ENCODE assay signal across 8 cellular contexts in the genomic region with DNA sequence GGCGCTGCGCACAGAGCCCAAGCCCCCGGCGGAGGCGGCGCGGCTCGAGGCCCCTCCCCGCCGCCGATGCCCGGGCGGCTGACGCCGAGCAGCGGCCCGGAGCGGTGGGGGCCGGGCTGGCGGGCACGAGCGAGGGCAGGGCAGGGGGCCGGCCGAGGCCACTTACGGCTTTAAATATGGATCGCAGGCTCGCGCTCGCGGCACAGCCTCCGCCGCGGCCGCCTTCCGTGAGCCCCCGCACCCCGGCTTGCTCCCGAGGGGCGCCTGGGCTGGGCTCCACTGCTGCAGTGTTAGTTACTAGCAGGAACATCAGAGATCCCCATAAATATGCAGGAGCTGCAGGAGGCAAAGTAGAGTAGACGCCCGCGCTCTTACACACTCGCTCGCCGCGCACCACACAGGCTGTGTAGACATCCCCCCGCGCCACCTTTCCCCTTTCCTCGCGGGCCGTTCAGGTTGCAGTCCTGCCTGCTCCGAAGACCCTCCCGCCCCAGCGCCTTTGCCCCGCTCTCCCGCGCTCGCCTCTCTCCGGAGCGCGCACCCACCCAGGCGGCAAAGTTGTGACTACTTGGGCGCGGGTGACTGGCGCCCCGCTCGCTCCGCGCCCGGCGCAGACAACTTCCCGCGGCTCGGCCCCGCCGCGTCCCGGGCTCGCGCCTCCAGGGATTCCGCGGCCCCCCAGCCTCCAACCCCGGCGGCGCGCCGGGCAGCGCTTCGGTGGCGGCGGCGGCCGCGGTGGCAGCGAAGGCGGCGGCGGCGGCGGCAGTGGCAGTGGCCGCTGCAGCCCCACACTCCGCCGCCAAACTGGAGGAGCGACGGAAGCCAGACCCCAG.
A peak's percentile ranks its signal among the peaks of the same experiment; 100 is the strongest.
DNase-seq lines count a peak whose midpoint lies in the region; ATAC-seq and TF ChIP-seq lines count a peak whose summit lies in the region.

No MANE protein-coding gene starts in this region.

- TF ChIP-seq POLR2A in uterus (IDR thresholded peaks at IDR 0.05): peak in 1 of 2 donors; percentile 18

- H3K9me3 ChIP-seq in uterus: no peaks in the 10 kb centered on the region

- peaks cover 0 to 4% of the 10 kb centered on the region in 2 donors for H3K27me3 ChIP-seq in uterus

- H3K4me3 Mint-ChIP-seq in Calu3 (ENCODE audit: low read depth, unreplicated experiment): peak overlapping the region; percentile 81
- peak overlapping the region; percentile 95 for H3K4me3 Mint-ChIP-seq in neural crest cell

- H3K4me1 ChIP-seq in uterus: no peaks in the 10 kb centered on the region

- TF ChIP-seq CTCF in Calu3 (IDR thresholded peaks at IDR 0.05; ENCODE audit: unreplicated experiment): no peak
- TF ChIP-seq CTCF in neural crest cell (conservative IDR thresholded peaks at IDR 0.05): no peak
- TF ChIP-seq CTCF in uterus (IDR thresholded peaks at IDR 0.05): no peak

- H3K27ac ChIP-seq in uterus: peak overlapping the region in 1 of 2 donors; percentile 39

- H3K9me3 Mint-ChIP-seq in Calu3 (ENCODE audit: low read depth, unreplicated experiment) (no peaks in the 10 kb centered on the region), neural crest cell (no peaks in the 10 kb centered on the region)

- H3K27me3 Mint-ChIP-seq in Calu3 (ENCODE audit: unreplicated experiment): no peaks in the 10 kb centered on the region
- peaks cover 52% of the 10 kb centered on the region for H3K27me3 Mint-ChIP-seq in neural crest cell (ENCODE audit: low read depth)

- H3K36me3 ChIP-seq in uterus: no peaks in the 10 kb centered on the region

- peaks cover 27% of the 10 kb centered on the region for H3K36me3 Mint-ChIP-seq in Calu3 (ENCODE audit: insufficient read depth, unreplicated experiment)
- no peaks in the 10 kb centered on the region for H3K36me3 Mint-ChIP-seq in neural crest cell (ENCODE audit: low read depth)

- H3K27ac Mint-ChIP-seq in Calu3 (ENCODE audit: unreplicated experiment): no peak overlapping the region
- H3K27ac Mint-ChIP-seq in neural crest cell (ENCODE audit: unreplicated experiment): no peak overlapping the region

- DNase-seq in Calu3 (peak; percentile 70), NCI-H226 (peak; percentile 3), globus pallidus (ENCODE audit: low spot score) (peak; percentile 59), neural crest cell (ENCODE audit: low read depth, low spot score) (peak; percentile 49), uterus (peak in 1 of 2 donors; percentile 26)
- peak; percentile 34 for DNase-seq in activated naive CD4-positive, alpha-beta T cell treated with Interleukin-2 at 50 U/mL for 16 hours

- intact Hi-C loops in Calu3 (cut with micrococcal nuclease; ENCODE audit: unreplicated experiment) (loop anchor here (10.0 kb wide), 1 partner anchor 78 kb away; no protein-coding TSS in a partner anchor), uterus (cut with DNase I; ENCODE audit: low total_unique reads) (no loop called here)

- CTCF ChIA-PET in Calu3 (lab: Charles Lee): no interaction called here

- BruUV-seq in Calu3 (replicated peaks; lab: Mats Ljungman, UMichigan): no TSS peak

- H3K4me3 ChIP-seq in uterus: peak overlapping the region; percentile 50 to 54

- ATAC-seq in GM21528 (IDR thresholded peaks at IDR 0.05; ENCODE audit: low FRiP score, unreplicated experiment) (peak; percentile 46), HG02938 (IDR thresholded peaks at IDR 0.05; ENCODE audit: unreplicated experiment) (no peak)

- H3K4me1 Mint-ChIP-seq in Calu3 (ENCODE audit: low read depth, unreplicated experiment): peaks cover 13% of the 10 kb centered on the region
- peaks cover 32% of the 10 kb centered on the region for H3K4me1 Mint-ChIP-seq in neural crest cell
